In the genomic region with DNA sequence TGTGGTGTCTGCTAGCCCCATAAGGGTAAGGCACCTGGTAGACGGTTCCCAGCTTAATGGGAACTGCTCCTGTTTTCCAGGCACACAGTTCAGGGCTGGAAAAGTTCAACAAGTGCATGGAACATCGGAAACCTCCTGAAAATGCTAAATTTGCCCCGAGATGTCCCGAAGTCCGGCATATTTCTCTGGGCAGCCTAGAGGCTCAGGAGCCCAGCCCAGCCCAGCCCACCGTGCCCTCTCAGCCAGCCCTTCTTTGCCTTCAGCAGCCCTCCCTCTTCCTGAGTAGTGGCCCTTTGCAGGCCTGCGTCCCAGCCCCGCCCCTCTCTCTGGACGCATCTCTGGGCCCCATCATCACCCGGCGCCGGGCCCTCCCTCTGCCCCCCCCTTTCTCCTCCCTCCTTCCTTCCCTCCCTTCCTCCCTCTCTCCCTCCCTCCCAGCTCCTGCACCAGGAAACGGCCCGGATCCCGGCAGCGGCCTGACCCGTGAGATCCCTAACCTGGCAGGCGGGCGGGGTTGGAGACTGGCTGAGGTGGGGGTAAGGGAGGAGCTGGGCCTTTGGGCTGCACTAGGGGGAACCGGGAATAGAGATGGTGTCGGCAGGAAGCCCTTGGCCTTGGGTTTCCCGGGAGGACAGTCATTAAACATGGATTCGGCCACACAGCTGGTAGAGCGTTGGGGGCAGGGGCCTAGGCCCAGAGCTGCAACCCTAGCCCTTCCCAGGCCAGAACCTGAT, we compare ENCODE assay signal across 9 cellular contexts. TPM values are rescaled to one million over a fixed set of nuclear protein-coding genes. Genes with fewer than 3 reads are reported as not detected.
DNase-seq lines count a peak whose midpoint lies in the region; ATAC-seq and TF ChIP-seq lines count a peak whose summit lies in the region.
"Had no signal": no experiment of that assay in that cellular context is flagged by ENCODE, and none has a peak within 500 bp of the region (broad histone marks: within the 10 kb centered on the region; RNA-seq: fewer than 3 reads in every experiment).

A gene with protein sequence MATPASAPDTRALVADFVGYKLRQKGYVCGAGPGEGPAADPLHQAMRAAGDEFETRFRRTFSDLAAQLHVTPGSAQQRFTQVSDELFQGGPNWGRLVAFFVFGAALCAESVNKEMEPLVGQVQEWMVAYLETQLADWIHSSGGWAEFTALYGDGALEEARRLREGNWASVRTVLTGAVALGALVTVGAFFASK (plus strand): TSS at position 422 of the 734 bp plus-strand sequence. CDS start 935 bp downstream, outside the sequence.

- no peaks in the 10 kb centered on the region for H3K9me3 ChIP-seq in tibial artery

- H3K4me1 ChIP-seq in tibial artery = peaks cover 0 to 49% (median 41%) of the 10 kb centered on the region in 4 donors

- DNase-seq in AML-193 (lab: John Stamatoyannopoulos, UW) = peak; percentile 61 to 67
- peak; percentile 86 to 94 (median 92) for DNase-seq in NCI-H1417 (lab: John Stamatoyannopoulos, UW)
- DNase-seq in SW 1271 (lab: John Stamatoyannopoulos, UW) = peak; percentile 46 to 93
- no peak for DNase-seq in epithelial cell of proximal tubule (ENCODE audit: low read depth)
- peak; percentile 93 for DNase-seq in mesenteric fat pad (ENCODE audit: low spot score)
- peak; percentile 95 to 97 for DNase-seq in tibial artery

- H3K27ac ChIP-seq in tibial artery = peak within 1 kb of the TSS; percentile 79 to 92

- intact Hi-C loops in tibial artery (cut with DNase I; ENCODE audit: low total_unique reads) = no loop called here

- H3K36me3 ChIP-seq in tibial artery = peaks cover 0 to 30% (median 25%) of the 10 kb centered on the region in 3 donors

- H3K4me3 ChIP-seq in epithelial cell of proximal tubule (ENCODE audit: low read depth, low read length) = peak within 1 kb of the TSS; percentile 87
- H3K4me3 ChIP-seq in tibial artery = peak within 1 kb of the TSS; percentile 70 to 86

- TF ChIP-seq CTCF in epithelial cell of proximal tubule (conservative IDR thresholded peaks at IDR 0.05; ENCODE audit: low read depth, low read length) = no peak
- no peak for TF ChIP-seq CTCF in tibial artery (IDR thresholded peaks at IDR 0.05)

- H3K27me3 ChIP-seq in tibial artery = no peaks in the 10 kb centered on the region

- peak; percentile 21 for ATAC-seq in GM18867 (IDR thresholded peaks at IDR 0.05; ENCODE audit: unreplicated experiment)
- no peak for ATAC-seq in GM19395 (IDR thresholded peaks at IDR 0.05; ENCODE audit: unreplicated experiment)
- ATAC-seq: T-cell had no signal

RNA-seq across cellular contexts. Expression of the gene that starts here (rescaled TPM):
- total RNA-seq in epithelial cell of proximal tubule (10.7 and 13.3 TPM in 2 replicates), mesenteric fat pad (60.1 TPM)
